Comparison of ENCODE assay signal across 11 cellular contexts in genomic region chr3:50724831-50725230, GRCh38.
"Had no signal": no experiment of that assay in that cellular context is flagged by ENCODE, and none has a peak within 500 bp of the region (broad histone marks: within the 10 kb centered on the region; RNA-seq: fewer than 3 reads in every experiment).

No MANE protein-coding gene starts in this region.

- H3K36me3 ChIP-seq: HAP-1 had no signal

- DNase-seq: GOT3, H7, H9, HCEC 1CT, HFFc6 had no signal

- H3K4me3 ChIP-seq: GM23248, GM23338, HAP-1 had no signal

- H3K27ac ChIP-seq: GM23248 had no signal

- FAIRE-seq: H1, H54 had no signal

- H3K9me3 ChIP-seq: HAP-1 had no signal

- ATAC-seq: GM23338, HCT116 had no signal
